In genomic region chr2:5373200-5373599, GRCh38 we compare ENCODE assay signal across 15 cellular contexts.
DNase-seq lines count a peak whose midpoint lies in the region; ATAC-seq and TF ChIP-seq lines count a peak whose summit lies in the region.
"Had no signal": no experiment of that assay in that cellular context is flagged by ENCODE, and none has a peak within 500 bp of the region (broad histone marks: within the 10 kb centered on the region; RNA-seq: fewer than 3 reads in every experiment).

No MANE protein-coding gene starts in this region.

- peak overlapping the region; percentile 25 for H3K27ac ChIP-seq in iPS DF 6.9 (ENCODE audit: low read length)
- H3K27ac ChIP-seq in gastrocnemius medialis: no peak overlapping the region

- no CpG with 5 or more reads among the region's 6 CpGs for WGBS in iPS DF 6.9 (ENCODE audit: insufficient coverage, insufficient read length)

- POLR2A ChIA-PET in GM10248 (lab: Yijun Ruan, JAX): no interaction called here

- H3K9me3 ChIP-seq in iPS DF 6.9 (ENCODE audit: control insufficient read depth, insufficient read depth, low read length): no peaks in the 10 kb centered on the region
- no peaks in the 10 kb centered on the region for H3K9me3 ChIP-seq in gastrocnemius medialis
- H3K9me3 ChIP-seq: HAP-1 had no signal

- TF ChIP-seq CTCF in gastrocnemius medialis (IDR thresholded peaks at IDR 0.05 in 4 of 5, conservative IDR thresholded peaks at IDR 0.05 in 1 of 5) (no peak), GM10248 (IDR thresholded peaks at IDR 0.05; ENCODE audit: control extremely low read depth, extremely low read depth, low read depth, missing control alignments) (no peak)

- CTCF ChIA-PET in GM10248 (lab: Yijun Ruan, JAX): no interaction called here

- DNase-seq in DMS153 (lab: John Stamatoyannopoulos, UW): peak; percentile 27
- DNase-seq in DMS153 treated with DMSO at 0.1 percent for 48 hours (lab: John Stamatoyannopoulos, UW; ENCODE audit: unreplicated experiment): no peak
- peak; percentile 30 for DNase-seq in NCI-H82 treated with DMSO at 0.1 percent for 48 hours (lab: John Stamatoyannopoulos, UW; ENCODE audit: unreplicated experiment)
- DNase-seq in iPS DF 6.9 (ENCODE audit: low read depth, low spot score): peak; percentile 50
- no peak for DNase-seq in gastrocnemius medialis
- no peak for DNase-seq in GM10248 (ENCODE audit: extremely low spot score)
- no peak for DNase-seq in activated CD4-positive, alpha-beta T cell treated with anti-CD3 and anti-CD28 coated beads for 4 hours
- no peak for DNase-seq in NCI-H1105 treated with DMSO at 0.1 percent for 48 hours (lab: John Stamatoyannopoulos, UW)
- DNase-seq: 8988T, cortex of kidney, kidney glomerular epithelial cell, naive B cell, NCI-H774 had no signal

- no peak for TF ChIP-seq POLR2A in gastrocnemius medialis (IDR thresholded peaks at IDR 0.05)

- peak; percentile 60 to 66 for ATAC-seq in gastrocnemius medialis
- ATAC-seq: Right ventricle myocardium inferior had no signal

- H3K36me3 ChIP-seq in iPS DF 6.9 (ENCODE audit: control insufficient read depth, insufficient read depth, low read length) (no peaks in the 10 kb centered on the region), gastrocnemius medialis (no peaks in the 10 kb centered on the region)
- H3K36me3 ChIP-seq: HAP-1 had no signal

- H3K4me3 ChIP-seq in iPS DF 6.9 (ENCODE audit: low read length) (no peak overlapping the region; the same call in 1 of the 2 replicates), gastrocnemius medialis (no peak overlapping the region)
- H3K4me3 ChIP-seq: HAP-1 had no signal

- H3K4me1 ChIP-seq in iPS DF 6.9 (ENCODE audit: control insufficient read depth, insufficient read depth, low read length) (peaks cover 2% of the 10 kb centered on the region; the same call in 1 of the 2 replicates), gastrocnemius medialis (no peaks in the 10 kb centered on the region)
- H3K4me1 ChIP-seq: HAP-1 had no signal

- in situ Hi-C loops in gastrocnemius medialis (cut with MboI; ENCODE audit: low sequenced_read_pairs in 4 of 4): loop anchor here in 1 of 4 donors (25.0 kb wide), 1 partner anchor 386 kb away; no protein-coding TSS in a partner anchor

- H3K27me3 ChIP-seq in iPS DF 6.9 (ENCODE audit: control insufficient read depth, insufficient read depth, low read length) (no peaks in the 10 kb centered on the region), gastrocnemius medialis (no peaks in the 10 kb centered on the region)

- intact Hi-C loops in gastrocnemius medialis (cut with DNase I; ENCODE audit: low total_unique reads): no loop called here

Comparison
In these comparisons a context has a peak if more than half of its experiments do, and no peak if none do; other contexts are left out.
1. DNase-seq: peak in DMS153 (single experiment), NCI-H82 treated with DMSO at 0.1 percent for 48 hours (single experiment) and iPS DF 6.9 (single experiment); none in DMS153 treated with DMSO at 0.1 percent for 48 hours (single experiment), gastrocnemius medialis (0 of 2), GM10248 (single experiment), activated CD4-positive, alpha-beta T cell treated with anti-CD3 and anti-CD28 coated beads for 4 hours (0 of 2) and NCI-H1105 treated with DMSO at 0.1 percent for 48 hours (single experiment).